ENCODE assay signal across 22 cellular contexts in genomic region chr7:103727982-103728610, GRCh38.
"Had no signal": no experiment of that assay in that cellular context is flagged by ENCODE, and none has a peak within 500 bp of the region (broad histone marks: within the 10 kb centered on the region; RNA-seq: fewer than 3 reads in every experiment).

No MANE protein-coding gene starts in this region.

- H3K9me3 Mint-ChIP-seq: dendritic cell treated with granulocyte-macrophage colony-stimulating factor and Interleukin-4, amounts not matched to agents 40 ng/mL and 50 ng/mL, for 4 days; stimulated activated memory B cell treated with anti-CD40 and anti-IgM and Interleukin-4, amounts not matched to agents 10 μg/mL and 1 μg/mL and 100 μg/mL, for 72 hours; stimulated activated naive CD8-positive, alpha-beta T cell treated with anti-CD3 and anti-CD28 coated beads, Interleukin-15, amount 100 ng/mL, for 72 hours had no signal

- H3K27ac Mint-ChIP-seq: dendritic cell treated with granulocyte-macrophage colony-stimulating factor and Interleukin-4, amounts not matched to agents 40 ng/mL and 50 ng/mL, for 4 days; naive thymus-derived CD8-positive, alpha-beta T cell; stimulated activated memory B cell treated with anti-CD40 and anti-IgM and Interleukin-4, amounts not matched to agents 10 μg/mL and 1 μg/mL and 100 μg/mL, for 72 hours; stimulated activated naive CD8-positive, alpha-beta T cell treated with anti-CD3 and anti-CD28 coated beads, Interleukin-15, amount 100 ng/mL, for 72 hours had no signal

- H3K4me1 ChIP-seq: heart right ventricle, psoas muscle, spleen, testis, tibial nerve, upper lobe of right lung, vagina had no signal

- H3K4me3 Mint-ChIP-seq: dendritic cell treated with granulocyte-macrophage colony-stimulating factor and Interleukin-4, amounts not matched to agents 40 ng/mL and 50 ng/mL, for 4 days; naive thymus-derived CD8-positive, alpha-beta T cell; stimulated activated memory B cell treated with anti-CD40 and anti-IgM and Interleukin-4, amounts not matched to agents 10 μg/mL and 1 μg/mL and 100 μg/mL, for 72 hours; stimulated activated naive CD8-positive, alpha-beta T cell treated with anti-CD3 and anti-CD28 coated beads, Interleukin-15, amount 100 ng/mL, for 72 hours had no signal

- DNase-seq: foreskin melanocyte; heart right ventricle; islet precursor cell; mammary epithelial cell; mucosa of descending colon; naive thymus-derived CD8-positive, alpha-beta T cell; psoas muscle; retina; spleen; stimulated activated CD4-positive, alpha-beta T cell treated with anti-CD3 and anti-CD28 coated beads, Interleukin-15, amount 100 ng/mL, for 24 hours; stimulated activated CD4-positive, alpha-beta T cell treated with anti-CD3 and anti-CD28 coated beads, Interleukin-1b, Interleukin-23, amount 100 ng/mL, for 48 hours; stimulated activated CD4-positive, alpha-beta T cell treated with anti-CD3 and anti-CD28 coated beads, Interleukin-4, amount 100 ng/mL, for 24 hours; stimulated activated naive CD8-positive, alpha-beta T cell treated with anti-CD3 and anti-CD28 coated beads, Interleukin-15, amount 100 ng/mL, for 72 hours; testis; upper lobe of right lung had no signal

- H3K27me3 Mint-ChIP-seq: dendritic cell treated with granulocyte-macrophage colony-stimulating factor and Interleukin-4, amounts not matched to agents 40 ng/mL and 50 ng/mL, for 4 days; stimulated activated memory B cell treated with anti-CD40 and anti-IgM and Interleukin-4, amounts not matched to agents 10 μg/mL and 1 μg/mL and 100 μg/mL, for 72 hours had no signal

- H3K9me3 ChIP-seq: heart right ventricle, mucosa of descending colon, neutrophil, psoas muscle, spleen, testis, tibial nerve, upper lobe of right lung, vagina had no signal

- ATAC-seq: heart right ventricle; left lobe of liver; mucosa of descending colon; naive thymus-derived CD8-positive, alpha-beta T cell; psoas muscle; sciatic nerve; stimulated activated memory B cell treated with anti-CD40 and anti-IgM and Interleukin-4, amounts not matched to agents 10 μg/mL and 1 μg/mL and 100 μg/mL, for 72 hours; stimulated activated naive CD8-positive, alpha-beta T cell treated with anti-CD3 and anti-CD28 coated beads, Interleukin-15, amount 100 ng/mL, for 72 hours; upper lobe of right lung had no signal

- H3K4me3 ChIP-seq: heart right ventricle, mucosa of descending colon, psoas muscle, spleen, testis, tibial nerve, upper lobe of right lung, vagina had no signal

- H3K36me3 Mint-ChIP-seq: naive thymus-derived CD8-positive, alpha-beta T cell; stimulated activated memory B cell treated with anti-CD40 and anti-IgM and Interleukin-4, amounts not matched to agents 10 μg/mL and 1 μg/mL and 100 μg/mL, for 72 hours had no signal

- H3K27me3 ChIP-seq: heart right ventricle, neutrophil, spleen, testis, tibial nerve, upper lobe of right lung, vagina had no signal

- H3K4me1 Mint-ChIP-seq: naive thymus-derived CD8-positive, alpha-beta T cell; stimulated activated memory B cell treated with anti-CD40 and anti-IgM and Interleukin-4, amounts not matched to agents 10 μg/mL and 1 μg/mL and 100 μg/mL, for 72 hours; stimulated activated naive CD8-positive, alpha-beta T cell treated with anti-CD3 and anti-CD28 coated beads, Interleukin-15, amount 100 ng/mL, for 72 hours had no signal

- H3K36me3 ChIP-seq: heart right ventricle, neutrophil, spleen, tibial nerve, upper lobe of right lung, vagina had no signal
